ENCODE assay signal across 24 cellular contexts in the genomic region with DNA sequence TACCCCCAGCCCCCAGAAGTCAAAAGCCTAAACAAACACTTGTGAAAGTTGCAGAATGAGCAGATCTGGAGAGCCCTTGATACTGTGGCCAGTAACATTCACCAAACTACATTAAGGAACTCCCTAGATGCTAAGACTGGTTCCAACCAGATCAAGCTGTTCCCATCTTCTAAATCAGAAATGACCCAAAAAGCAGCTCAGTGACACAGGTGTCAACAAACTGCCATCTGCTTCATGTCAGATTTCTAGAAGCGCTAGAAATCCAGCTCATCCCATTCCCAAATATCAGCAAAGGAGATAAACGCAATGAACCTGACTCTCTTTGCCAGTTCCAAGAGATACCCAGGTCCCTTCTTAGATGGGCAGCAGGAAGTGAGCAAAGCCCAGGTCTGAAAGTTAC.
"Had no signal": no experiment of that assay in that cellular context is flagged by ENCODE, and none has a peak within 500 bp of the region (broad histone marks: within the 10 kb centered on the region; RNA-seq: fewer than 3 reads in every experiment).

No MANE protein-coding gene starts in this region.

- H3K27ac ChIP-seq: neural progenitor cell, ovary, parathyroid adenoma, psoas muscle, right lobe of liver, sigmoid colon, stomach, thoracic aorta, thyroid gland, tibial nerve, upper lobe of left lung, vagina had no signal

- H3K27me3 ChIP-seq: neural progenitor cell, ovary, right lobe of liver, sigmoid colon, stomach, thyroid gland, tibial nerve, upper lobe of left lung, vagina had no signal

- H3K4me1 ChIP-seq: neural progenitor cell, parathyroid adenoma, psoas muscle, thyroid gland, tibial nerve, upper lobe of left lung, vagina had no signal

- H3K36me3 ChIP-seq: neural progenitor cell, ovary, right lobe of liver, sigmoid colon, stomach, thoracic aorta, thyroid gland, tibial nerve, upper lobe of left lung, vagina had no signal

- ATAC-seq: psoas muscle; right cardiac atrium; right lobe of liver; stimulated activated effector memory CD8-positive, alpha-beta T cell treated with anti-CD3 and anti-CD28 coated beads, Interleukin-12 subunit alpha, Interleukin-12 subunit beta, amount 100 ng/mL, for 72 hours; stimulated activated naive B cell treated with anti-CD40 and anti-IgM and Interleukin-4, amounts not matched to agents 10 μg/mL and 1 μg/mL and 100 μg/mL, for 72 hours had no signal

- DNase-seq: occipital lobe; ovary; posterior cingulate gyrus; psoas muscle; right cardiac atrium; right lobe of liver; sigmoid colon; small intestine; stimulated activated CD4-positive, alpha-beta T cell treated with anti-CD3 and anti-CD28 coated beads, Interleukin-15, amount 100 ng/mL, for 24 hours; stimulated activated CD4-positive, alpha-beta T cell treated with anti-CD3 and anti-CD28 coated beads, Interleukin-2, amount 100 ng/mL, for 24 hours; stimulated activated CD4-positive, alpha-beta T cell treated with anti-CD3 and anti-CD28 coated beads, Interleukin-2, amount 100 ng/mL, for 48 hours; stimulated activated CD4-positive, alpha-beta T cell treated with anti-CD3 and anti-CD28 coated beads, Interleukin-4, amount 100 ng/mL, for 24 hours; stimulated activated naive B cell treated with anti-CD40 and anti-IgM and Interleukin-4, amounts not matched to agents 10 μg/mL and 1 μg/mL and 100 μg/mL, for 72 hours; stimulated activated naive CD4-positive, alpha-beta T cell treated with Interleukin-2 at 50 U/mL for 16 hours; stomach; thyroid gland; trophoblast cell; upper lobe of left lung had no signal

- H3K9me3 ChIP-seq: ovary, psoas muscle, right lobe of liver, sigmoid colon, stomach, thoracic aorta, thyroid gland, tibial nerve, upper lobe of left lung, vagina had no signal

- H3K4me3 ChIP-seq: neural progenitor cell, ovary, psoas muscle, right lobe of liver, sigmoid colon, stomach, thoracic aorta, thyroid gland, tibial nerve, upper lobe of left lung, vagina had no signal
